8 cellular contexts compared by ENCODE assay signal in the genomic region with DNA sequence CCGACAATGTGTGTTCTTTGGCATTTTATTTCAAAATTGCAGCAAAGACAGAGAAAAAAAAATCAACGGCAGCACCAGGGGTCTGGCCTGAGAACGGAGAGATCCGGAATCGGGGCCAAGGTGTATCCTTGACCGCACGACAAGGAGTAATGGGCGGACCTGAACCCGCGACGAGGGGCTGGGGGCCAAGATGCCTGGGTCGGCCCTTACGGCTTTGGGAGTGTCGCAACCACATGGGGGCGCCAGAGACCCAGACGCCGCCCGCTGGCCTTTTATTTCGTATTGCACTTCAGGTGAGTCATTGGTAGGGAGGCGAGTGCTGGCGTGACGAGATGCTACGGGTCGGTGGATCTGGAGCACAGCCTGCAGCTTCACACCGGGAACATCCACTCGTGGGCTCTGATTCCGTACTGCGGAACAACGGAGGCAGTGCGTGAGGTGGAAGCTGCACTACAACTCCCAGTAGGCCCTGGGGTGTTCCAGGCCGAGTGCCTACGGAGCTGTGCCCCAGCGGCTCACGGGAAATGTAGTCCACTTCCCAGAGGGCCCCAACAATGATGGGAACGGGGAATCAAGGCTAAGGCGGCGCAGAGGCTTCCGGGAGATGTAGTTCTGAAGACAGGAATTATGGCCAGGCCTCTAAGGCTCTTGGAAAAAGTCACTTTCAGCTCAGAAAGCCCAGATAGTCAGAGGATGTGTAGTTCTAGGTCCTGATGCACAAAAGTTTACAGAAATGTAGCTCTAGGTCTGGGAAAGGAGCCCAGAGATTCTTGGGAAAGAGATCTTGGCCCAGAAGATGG. TPM values are rescaled to one million over a fixed set of nuclear protein-coding genes. Genes with fewer than 3 reads are reported as not detected.
DNase-seq lines count a peak whose midpoint lies in the region; TF ChIP-seq lines count a peak whose summit lies in the region.

No MANE protein-coding gene starts in this region.

- no peaks in the 10 kb centered on the region for H3K27me3 Mint-ChIP-seq in stimulated activated naive CD8-positive, alpha-beta T cell treated with anti-CD3 and anti-CD28 coated beads, Interleukin-15, Interleukin-2, amounts not matched to agents 100 ng/mL and 50 ng/mL, for 24 hours

- H3F3A ChIP-seq in Loucy (ENCODE audit: low read depth) (no peaks in the 10 kb centered on the region), neural cell (ENCODE audit: insufficient read depth, low read length, poor library complexity, severe bottlenecking) (no peaks in the 10 kb centered on the region)

- H3K4me3 Mint-ChIP-seq in stimulated activated naive CD8-positive, alpha-beta T cell treated with anti-CD3 and anti-CD28 coated beads, Interleukin-15, Interleukin-2, amounts not matched to agents 100 ng/mL and 50 ng/mL, for 24 hours: peak overlapping the region; percentile 81

- peak overlapping the region; percentile 74 for H3K27ac Mint-ChIP-seq in stimulated activated naive CD8-positive, alpha-beta T cell treated with anti-CD3 and anti-CD28 coated beads, Interleukin-15, Interleukin-2, amounts not matched to agents 100 ng/mL and 50 ng/mL, for 24 hours

- DNase-seq in DMS79 treated with DMSO at 0.1 percent for 48 hours (lab: John Stamatoyannopoulos, UW) (peak; percentile 89), GOT3 (lab: John Stamatoyannopoulos, UW) (peak; percentile 66), SHP77 treated with DMSO at 0.1 percent for 48 hours (lab: John Stamatoyannopoulos, UW) (peak; percentile 76), activated gamma-delta T cell (lab: John Stamatoyannopoulos, UW) (peak; percentile 43), fibroblast of villous mesenchyme (ENCODE audit: low read depth) (peak; percentile 92)

- H3K27me3 ChIP-seq in Loucy (ENCODE audit: insufficient read depth, low read length, poor library complexity, severe bottlenecking): no peaks in the 10 kb centered on the region
- no peaks in the 10 kb centered on the region for H3K27me3 ChIP-seq in neural cell (ENCODE audit: insufficient read depth, low read depth, low read length)

- H3K9me3 ChIP-seq in Loucy (ENCODE audit: insufficient read depth, low read depth, low read length) (no peaks in the 10 kb centered on the region), neural cell (ENCODE audit: low read length) (no peaks in the 10 kb centered on the region)

- H3K9me2 ChIP-seq in Loucy (replicated peaks; ENCODE audit: low read depth, low read length) (no peaks in the 10 kb centered on the region), neural cell (ENCODE audit: insufficient read depth, low read length) (no peaks in the 10 kb centered on the region)

- H3K27ac ChIP-seq in neural cell (ENCODE audit: low read length): peak overlapping the region; percentile 86

- H3K9me3 Mint-ChIP-seq in stimulated activated naive CD8-positive, alpha-beta T cell treated with anti-CD3 and anti-CD28 coated beads, Interleukin-15, Interleukin-2, amounts not matched to agents 100 ng/mL and 50 ng/mL, for 24 hours: no peaks in the 10 kb centered on the region

- TF ChIP-seq EP300 in neural cell (conservative IDR thresholded peaks at IDR 0.05; ENCODE audit: poor library complexity, severe bottlenecking): peak; percentile 64

- H3K9ac ChIP-seq in Loucy (ENCODE audit: low read depth, low read length, poor library complexity, severe bottlenecking) (peak overlapping the region; percentile 49), neural cell (ENCODE audit: low read length) (peak overlapping the region; percentile 75)

- TF ChIP-seq RAD21 in neural cell (conservative IDR thresholded peaks at IDR 0.05): peak; percentile 87

- no peaks in the 10 kb centered on the region for H4K20me1 ChIP-seq in Loucy (ENCODE audit: insufficient read depth, low read length, poor library complexity, severe bottlenecking)
- H4K20me1 ChIP-seq in neural cell (ENCODE audit: insufficient read depth): no peaks in the 10 kb centered on the region

- H2AFZ ChIP-seq in Loucy (ENCODE audit: low read length) (peak overlapping the region; percentile 81), neural cell (ENCODE audit: low read depth, low read length) (peak overlapping the region; percentile 83)

- H3K36me3 Mint-ChIP-seq in stimulated activated naive CD8-positive, alpha-beta T cell treated with anti-CD3 and anti-CD28 coated beads, Interleukin-15, Interleukin-2, amounts not matched to agents 100 ng/mL and 50 ng/mL, for 24 hours (ENCODE audit: low read depth): peaks cover 2% of the 10 kb centered on the region

- H3K36me3 ChIP-seq in Loucy (ENCODE audit: insufficient read depth, low read length) (no peaks in the 10 kb centered on the region), neural cell (ENCODE audit: insufficient read depth, low read length) (no peaks in the 10 kb centered on the region)

- H3K79me2 ChIP-seq in Loucy (ENCODE audit: insufficient read depth, low read length) (no peaks in the 10 kb centered on the region), neural cell (replicated peaks; ENCODE audit: insufficient read depth, low read length) (no peaks in the 10 kb centered on the region)

- H3K4me1 Mint-ChIP-seq in stimulated activated naive CD8-positive, alpha-beta T cell treated with anti-CD3 and anti-CD28 coated beads, Interleukin-15, Interleukin-2, amounts not matched to agents 100 ng/mL and 50 ng/mL, for 24 hours (ENCODE audit: low read depth): peaks cover 12% of the 10 kb centered on the region

- H3K4me2 ChIP-seq in Loucy (ENCODE audit: low read depth, low read length, poor library complexity, severe bottlenecking) (peak overlapping the region; percentile 41), neural cell (ENCODE audit: low read length) (no peak overlapping the region)

- peak overlapping the region; percentile 71 for H3K4me3 ChIP-seq in Loucy (ENCODE audit: low read length, poor library complexity, severe bottlenecking)
- H3K4me3 ChIP-seq in fibroblast of villous mesenchyme (ENCODE audit: low read depth, low read length): peak overlapping the region; percentile 65
- H3K4me3 ChIP-seq in neural cell (ENCODE audit: low read length): peak overlapping the region; percentile 65

- TF ChIP-seq CTCF in Loucy (conservative IDR thresholded peaks at IDR 0.05; ENCODE audit: low read length) (peak; percentile 98), fibroblast of villous mesenchyme (IDR thresholded peaks at IDR 0.05; ENCODE audit: insufficient read depth, low read depth, low read length) (peak; percentile 92), neural cell (IDR thresholded peaks at IDR 0.05; ENCODE audit: poor library complexity, severe bottlenecking) (peak; percentile 99)

- peaks cover 9% of the 10 kb centered on the region for H3K4me1 ChIP-seq in Loucy (ENCODE audit: insufficient read depth, low read length, poor library complexity, severe bottlenecking)

TF ChIP-seq in neural cell, 6 proteins besides CTCF, POLR2A, EP300 and RAD21:
- peak; percentile 78 for TF ChIP-seq MXI1 (conservative IDR thresholded peaks at IDR 0.05; ENCODE audit: poor library complexity, severe bottlenecking)
- peak; percentile 93 for TF ChIP-seq SMC3 (conservative IDR thresholded peaks at IDR 0.05; ENCODE audit: poor library complexity)
- TF ChIP-seq, protein P1, sequence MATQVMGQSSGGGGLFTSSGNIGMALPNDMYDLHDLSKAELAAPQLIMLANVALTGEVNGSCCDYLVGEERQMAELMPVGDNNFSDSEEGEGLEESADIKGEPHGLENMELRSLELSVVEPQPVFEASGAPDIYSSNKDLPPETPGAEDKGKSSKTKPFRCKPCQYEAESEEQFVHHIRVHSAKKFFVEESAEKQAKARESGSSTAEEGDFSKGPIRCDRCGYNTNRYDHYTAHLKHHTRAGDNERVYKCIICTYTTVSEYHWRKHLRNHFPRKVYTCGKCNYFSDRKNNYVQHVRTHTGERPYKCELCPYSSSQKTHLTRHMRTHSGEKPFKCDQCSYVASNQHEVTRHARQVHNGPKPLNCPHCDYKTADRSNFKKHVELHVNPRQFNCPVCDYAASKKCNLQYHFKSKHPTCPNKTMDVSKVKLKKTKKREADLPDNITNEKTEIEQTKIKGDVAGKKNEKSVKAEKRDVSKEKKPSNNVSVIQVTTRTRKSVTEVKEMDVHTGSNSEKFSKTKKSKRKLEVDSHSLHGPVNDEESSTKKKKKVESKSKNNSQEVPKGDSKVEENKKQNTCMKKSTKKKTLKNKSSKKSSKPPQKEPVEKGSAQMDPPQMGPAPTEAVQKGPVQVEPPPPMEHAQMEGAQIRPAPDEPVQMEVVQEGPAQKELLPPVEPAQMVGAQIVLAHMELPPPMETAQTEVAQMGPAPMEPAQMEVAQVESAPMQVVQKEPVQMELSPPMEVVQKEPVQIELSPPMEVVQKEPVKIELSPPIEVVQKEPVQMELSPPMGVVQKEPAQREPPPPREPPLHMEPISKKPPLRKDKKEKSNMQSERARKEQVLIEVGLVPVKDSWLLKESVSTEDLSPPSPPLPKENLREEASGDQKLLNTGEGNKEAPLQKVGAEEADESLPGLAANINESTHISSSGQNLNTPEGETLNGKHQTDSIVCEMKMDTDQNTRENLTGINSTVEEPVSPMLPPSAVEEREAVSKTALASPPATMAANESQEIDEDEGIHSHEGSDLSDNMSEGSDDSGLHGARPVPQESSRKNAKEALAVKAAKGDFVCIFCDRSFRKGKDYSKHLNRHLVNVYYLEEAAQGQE (IDR thresholded peaks at IDR 0.05; ENCODE audit: borderline replicate concordance): peak; percentile 30
- peak; percentile 61 for TF ChIP-seq TAF1 (IDR thresholded peaks at IDR 0.05; ENCODE audit: low read depth)
- TF ChIP-seq EZH2 (IDR thresholded peaks at IDR 0.05; ENCODE audit: borderline replicate concordance, insufficient read depth, low read length, poor library complexity, severe bottlenecking): no peak
- peak; percentile 80 for TF ChIP-seq POLR2AphosphoS5 (IDR thresholded peaks at IDR 0.05)

RNA-seq across cellular contexts. Expression of gene BCAT2, which starts 15.6 kb away (rescaled TPM):
- 30.3 and 31.5 TPM in 2 replicates for total RNA-seq in fibroblast of villous mesenchyme
- polyA plus RNA-seq in neural cell: 19.5 and 28.5 TPM in 2 replicates
- 15.5 and 15.6 TPM in 2 replicates for polyA minus RNA-seq in neural cell

RNA-seq across cellular contexts. Expression of gene FGF21, which starts 39.9 kb away (rescaled TPM):
- not detected in 2 replicates for total RNA-seq in fibroblast of villous mesenchyme
- polyA plus RNA-seq in neural cell: not detected in 2 replicates
- polyA minus RNA-seq in neural cell: not detected in 2 replicates

RNA-seq across cellular contexts. Expression of gene HSD17B14, which starts 41.0 kb away (rescaled TPM):
- total RNA-seq in fibroblast of villous mesenchyme: 12.2 and 13.8 TPM in 2 replicates
- polyA plus RNA-seq in neural cell: 0.40 and 0.44 TPM in 2 replicates
- polyA minus RNA-seq in neural cell: not detected in 2 replicates

RNA-seq across cellular contexts. Expression of gene FUT1, which starts 42.8 kb away (rescaled TPM):
- under 0.01 TPM in 2 replicates for total RNA-seq in fibroblast of villous mesenchyme
- polyA plus RNA-seq in neural cell: 0.15 and 0.26 TPM in 2 replicates
- 0.49 and 0.58 TPM in 2 replicates for polyA minus RNA-seq in neural cell

RNA-seq across cellular contexts. Expression of gene IZUMO1, which starts 48.5 kb away (rescaled TPM):
- under 0.01 TPM in 1 of 2 replicates, not detected in the other for total RNA-seq in fibroblast of villous mesenchyme
- not detected in 2 replicates for polyA plus RNA-seq in neural cell
- not detected in 2 replicates for polyA minus RNA-seq in neural cell

Comparison
In these comparisons a context has a peak if more than half of its experiments do, and no peak if none do; other contexts are left out.
1. Peak in every context shown above with its lines: DNase-seq, H3K4me3 ChIP-seq and H3K27ac ChIP-seq.